8 cellular contexts compared by ENCODE assay signal in genomic region chr19:55353356-55353802, GRCh38. TPM values are rescaled to one million over a fixed set of nuclear protein-coding genes. Genes with fewer than 3 reads are reported as not detected.
DNase-seq lines count a peak whose midpoint lies in the region; ATAC-seq, FAIRE-seq and TF ChIP-seq lines count a peak whose summit lies in the region.

No MANE protein-coding gene starts in this region.

- no peak overlapping the region for H4K5ac ChIP-seq in mesendoderm (ENCODE audit: low read length)

- DNase-seq in heart left ventricle (no peak), Right ventricle myocardium inferior (ENCODE audit: missing footprints) (no peak), K562 (ENCODE audit: extremely low read depth in 1 of 4, low spot score in 3 of 4) (no peak), mesendoderm (no peak), RCC 7860 (ENCODE audit: low spot score) (no peak), NCI-H1092 (lab: John Stamatoyannopoulos, UW) (no peak), HuH-7 (ENCODE audit: low spot score) (no peak)

- H3K4me1 ChIP-seq in heart left ventricle (peaks cover 0 to 19% (median 14%) of the 10 kb centered on the region in 12 donors), K562 (replicated peaks in 1 of 2; ENCODE audit: control insufficient read depth in 2 of 2, insufficient read depth in 2 of 2, low read length in 2 of 2) (peaks cover 4 to 48% of the 10 kb centered on the region in 2 experiments; a peak in 4 of 5 replicates), mesendoderm (ENCODE audit: control insufficient read depth, low read depth, low read length) (peaks cover 8% of the 10 kb centered on the region), urinary bladder (ENCODE audit: insufficient read depth) (no peaks in the 10 kb centered on the region)

- no TSS peak for BruUV-seq in K562 (replicated peaks; lab: Mats Ljungman, UMichigan)

- no peak overlapping the region for H2BK120ac ChIP-seq in mesendoderm (ENCODE audit: low read depth, low read length)

- H3K18ac ChIP-seq in mesendoderm (ENCODE audit: low read length), result no peak overlapping the region

- H2AK5ac ChIP-seq in mesendoderm (ENCODE audit: low read length), result no peak overlapping the region

- no peak for TF ChIP-seq RAD21 in K562 (CRISPR knock-in tag; conservative IDR thresholded peaks at IDR 0.05 in 1 of 2, IDR thresholded peaks at IDR 0.05 in 1 of 2)

- peaks cover 10 to 77% (median 47%) of the 10 kb centered on the region in 9 donors for H3K27me3 ChIP-seq in heart left ventricle
- H3K27me3 ChIP-seq in K562 (ENCODE audit: control insufficient read depth in 2 of 2, insufficient read depth in 2 of 2, low read length in 2 of 2), result peaks cover 9 to 21% of the 10 kb centered on the region in 2 experiments; a peak in 4 of 5 replicates
- peaks cover 16% of the 10 kb centered on the region for H3K27me3 ChIP-seq in mesendoderm (ENCODE audit: insufficient read depth, low read length, poor library complexity)

- CTCF ChIA-PET in K562 (lab: Yijun Ruan, JAX; ENCODE audit: low intra/inter-chr PET ratio), result no interaction called here

- FAIRE-seq in K562 (lab: Jason Lieb, UNC) (peak; percentile 60), RCC 7860 (lab: Jason Lieb, UNC) (no peak)

- peak overlapping the region; percentile 85 for H3K4me2 ChIP-seq in K562 (ENCODE audit: insufficient read depth, low read length)
- peak overlapping the region; percentile 61 for H3K4me2 ChIP-seq in mesendoderm (ENCODE audit: low read length)

- H3K79me1 ChIP-seq in mesendoderm (ENCODE audit: low read length), result no peaks in the 10 kb centered on the region

- H4K8ac ChIP-seq in mesendoderm (ENCODE audit: low read depth, low read length), result no peak overlapping the region

- no peak overlapping the region for H3K4ac ChIP-seq in mesendoderm (ENCODE audit: low read depth, low read length)

- no peak for TF ChIP-seq EP300 in K562 (IDR thresholded peaks at IDR 0.05; ENCODE audit: low read length)

- POLR2A ChIA-PET in K562 (lab: Yijun Ruan, JAX), result interaction anchor here (0.9 to 2.4 kb wide), 5 partner anchors 13 to 137 kb away, joined by 3 to 11 read pairs (median 5); partner anchors contain the start of genes KMT5C and UBE2S

- ATAC-seq in heart left ventricle, result no peak
- ATAC-seq in Right ventricle myocardium inferior, result no peak
- ATAC-seq in K562, result no peak

- H3K4me3 ChIP-seq in heart left ventricle (peak overlapping the region in 11 of 12 donors; percentile 13 to 56 (median 35)), K562 (peak overlapping the region; percentile 64), mesendoderm (ENCODE audit: low read length) (no peak overlapping the region), urinary bladder (ENCODE audit: low read depth, low read length) (peak overlapping the region; percentile 21)

- H3K9me1 ChIP-seq in K562 (ENCODE audit: control insufficient read depth, insufficient read depth, low read length), result peaks cover 5% of the 10 kb centered on the region

- H4K20me1 ChIP-seq in K562 (replicated peaks; ENCODE audit: control insufficient read depth, insufficient read depth, low read length), result peaks cover 6% of the 10 kb centered on the region

- H3K56ac ChIP-seq in mesendoderm (ENCODE audit: low read length), result peak overlapping the region; percentile 69

- intact Hi-C loops in heart left ventricle (cut with DNase I), result no loop called here
- intact Hi-C loops in Right ventricle myocardium inferior (cut with DNase I), result no loop called here
- intact Hi-C loops in K562 (cut with micrococcal nuclease), result no loop called here

- H3K9me3 ChIP-seq in heart left ventricle (no peaks in the 10 kb centered on the region), K562 (replicated peaks; ENCODE audit: control insufficient read depth, insufficient read depth, low read depth, low read length) (no peaks in the 10 kb centered on the region)

- no peak for TF ChIP-seq CTCF in heart left ventricle (IDR thresholded peaks at IDR 0.05)
- TF ChIP-seq CTCF in K562 (IDR thresholded peaks at IDR 0.05 in 2 of 3, conservative IDR thresholded peaks at IDR 0.05 in 1 of 3; ENCODE audit: insufficient read depth in 2 of 3, low read depth in 1 of 3, low read length in 3 of 3), result no peak

- 4 to 5% (median 4%) methylated on average over 15 to 24 of the region's 24 CpGs for WGBS in heart left ventricle, 4 donors
- WGBS in K562 (ENCODE audit: insufficient coverage, low coverage, missing lambda C conversion rate), result 5% methylated on average over 24 of the region's 24 CpGs
- WGBS in mesendoderm (ENCODE audit: extremely low coverage, insufficient coverage, low lambda C conversion rate), result no CpG with 5 or more reads among the region's 24 CpGs
- 3% methylated on average over 24 of the region's 24 CpGs for WGBS in urinary bladder

- in situ Hi-C loops in K562 (cut with MboI), result no loop called here

- H3K36me3 ChIP-seq in heart left ventricle, result no peaks in the 10 kb centered on the region
- peaks cover 6% of the 10 kb centered on the region; the same call in 1 of the 3 replicates for H3K36me3 ChIP-seq in K562 (ENCODE audit: control insufficient read depth, insufficient read depth, low read length)
- H3K36me3 ChIP-seq in mesendoderm (ENCODE audit: control insufficient read depth, insufficient read depth, low read length), result no peaks in the 10 kb centered on the region
- no peaks in the 10 kb centered on the region for H3K36me3 ChIP-seq in urinary bladder (ENCODE audit: insufficient read depth)

- H3K27ac ChIP-seq in heart left ventricle (no peak overlapping the region), K562 (ENCODE audit: extremely low read depth, low read depth, low read length) (peak overlapping the region; percentile 49; the same call in 2 of the 3 replicates), mesendoderm (ENCODE audit: low read depth, low read length) (no peak overlapping the region), urinary bladder (ENCODE audit: low read depth) (no peak overlapping the region)

- H2AFZ ChIP-seq in K562 (ENCODE audit: low read depth, low read length), result peak overlapping the region; percentile 88

- no peak for TF ChIP-seq POLR2A in heart left ventricle (IDR thresholded peaks at IDR 0.05)
- no peak for TF ChIP-seq POLR2A in K562 (conservative IDR thresholded peaks at IDR 0.05)

- no peak overlapping the region for H3K23ac ChIP-seq in mesendoderm (ENCODE audit: low read length)

- no peaks in the 10 kb centered on the region for H3K79me2 ChIP-seq in K562 (ENCODE audit: control insufficient read depth, insufficient read depth, low read length)
- no peaks in the 10 kb centered on the region for H3K79me2 ChIP-seq in mesendoderm (ENCODE audit: control insufficient read depth, insufficient read depth, low read length)

- no peak overlapping the region for H2BK15ac ChIP-seq in mesendoderm (replicated peaks; ENCODE audit: low read depth)

- H3K9ac ChIP-seq in K562 (ENCODE audit: insufficient read depth in 1 of 2, low read depth in 2 of 2, low read length in 2 of 2), result peak overlapping the region; percentile 50 to 92
- peak overlapping the region; percentile 59 for H3K9ac ChIP-seq in mesendoderm (ENCODE audit: low read length)

- H2BK5ac ChIP-seq in mesendoderm (ENCODE audit: low read length), result no peak overlapping the region

RNA-seq across cellular contexts. Expression of gene COX6B2, which starts 1.1 kb away (rescaled TPM):
- total RNA-seq in heart left ventricle, result under 1 TPM in 1 of 9 donors, not detected in 8; 0.16 TPM
- not detected for polyA plus RNA-seq in heart left ventricle
- total RNA-seq in Right ventricle myocardium inferior, result not detected
- total RNA-seq in K562 (2011; cell fraction: chromatin; rRNA removed; ENCODE audit: low replicate concordance), result 4.5 and 12.9 TPM in 2 replicates
- 6.8 and 7.2 TPM in 2 replicates for total RNA-seq in K562 (2011; cell fraction: nucleolus; rRNA removed)
- total RNA-seq in K562 (2011; cell fraction: nucleoplasm; rRNA removed), result 7.8 and 8.9 TPM in 2 replicates
- 0.59 and 1.3 TPM in 2 replicates for total RNA-seq in K562 (2014; rRNA removed)
- 0.40 and 0.61 TPM in 2 replicates for total RNA-seq in K562 (2014; rRNA removed; fragmentation: Illumina TruSeq; extraction: Trizol)
- total RNA-seq in K562 (2015; rRNA removed; fragmentation: Illumina TruSeq; extraction: Trizol), result 0.23 and 0.83 TPM in 2 replicates
- total RNA-seq in K562 (2021), result 2.5 and 2.6 TPM in 2 replicates
- polyA plus RNA-seq in K562 (2011; rRNA removed), result 1.8 and 1.9 TPM in 2 replicates
- polyA plus RNA-seq in K562 (2011; cell fraction: cytosol; rRNA removed), result 1.0 and 2.3 TPM in 2 replicates
- 13.4 and 60.3 TPM in 2 replicates for polyA plus RNA-seq in K562 (2011; cell fraction: nucleus; rRNA removed)
- 0.97 and 1.7 TPM in 2 replicates for polyA plus RNA-seq in K562 (2012)
- polyA plus RNA-seq in K562 (2014; fragmentation: Illumina TruSeq; extraction: Trizol), result 1.2 and 2.1 TPM in 2 replicates
- under 1 TPM; 0.56 to 0.71 TPM for polyA plus RNA-seq in K562 (2014; fragmentation: Nextera tagmentation; extraction: Ambion mirVana)
- polyA plus RNA-seq in K562 (2014; rRNA removed), result 1.4 and 1.5 TPM in 2 replicates
- 0.51 and 0.60 TPM in 2 replicates for polyA minus RNA-seq in K562 (2011; rRNA and poly(A)+ RNA removed)
- polyA minus RNA-seq in K562 (2011; cell fraction: cytosol; rRNA and poly(A)+ RNA removed), result 0.38 TPM in 1 of 2 replicates, not detected in the other
- 1.8 and 2.6 TPM in 2 replicates for polyA minus RNA-seq in K562 (2011; cell fraction: nucleus; rRNA and poly(A)+ RNA removed)
- 0.10 TPM for polyA plus RNA-seq in mesendoderm (2013, experiment 1 of 2)
- 0.10 TPM for polyA plus RNA-seq in mesendoderm (2013, experiment 2 of 2)
- total RNA-seq in urinary bladder, result not detected
- polyA plus RNA-seq in urinary bladder, result 0.39 TPM

RNA-seq across cellular contexts. Expression of gene GARIN5B, which starts 9.7 kb away (rescaled TPM):
- not detected for total RNA-seq in heart left ventricle
- polyA plus RNA-seq in heart left ventricle, result not detected
- total RNA-seq in Right ventricle myocardium inferior, result not detected
- not detected in 2 replicates for total RNA-seq in K562 (2011; cell fraction: chromatin; rRNA removed; ENCODE audit: low replicate concordance)
- total RNA-seq in K562 (2011; cell fraction: nucleolus; rRNA removed), result not detected in 2 replicates
- total RNA-seq in K562 (2011; cell fraction: nucleoplasm; rRNA removed), result not detected in 2 replicates
- not detected in 2 replicates for total RNA-seq in K562 (2014; rRNA removed)
- total RNA-seq in K562 (2014; rRNA removed; fragmentation: Illumina TruSeq; extraction: Trizol), result not detected in 2 replicates
- not detected in 2 replicates for total RNA-seq in K562 (2015; rRNA removed; fragmentation: Illumina TruSeq; extraction: Trizol)
- total RNA-seq in K562 (2021), result not detected in 2 replicates
- polyA plus RNA-seq in K562 (2011; rRNA removed), result not detected in 2 replicates
- polyA plus RNA-seq in K562 (2011; cell fraction: cytosol; rRNA removed), result not detected in 2 replicates
- 0.04 TPM in 1 of 2 replicates, not detected in the other for polyA plus RNA-seq in K562 (2011; cell fraction: nucleus; rRNA removed)
- polyA plus RNA-seq in K562 (2012), result not detected in 2 replicates
- polyA plus RNA-seq in K562 (2014; fragmentation: Illumina TruSeq; extraction: Trizol), result not detected in 2 replicates
- polyA plus RNA-seq in K562 (2014; fragmentation: Nextera tagmentation; extraction: Ambion mirVana), result not detected
- polyA plus RNA-seq in K562 (2014; rRNA removed), result not detected in 2 replicates
- not detected in 2 replicates for polyA minus RNA-seq in K562 (2011; rRNA and poly(A)+ RNA removed)
- polyA minus RNA-seq in K562 (2011; cell fraction: cytosol; rRNA and poly(A)+ RNA removed), result not detected in 2 replicates
- not detected in 2 replicates for polyA minus RNA-seq in K562 (2011; cell fraction: nucleus; rRNA and poly(A)+ RNA removed)
- not detected for polyA plus RNA-seq in mesendoderm (2013, experiment 1 of 2)
- polyA plus RNA-seq in mesendoderm (2013, experiment 2 of 2), result 0.01 TPM
- not detected for total RNA-seq in urinary bladder
- polyA plus RNA-seq in urinary bladder, result not detected

RNA-seq across cellular contexts. Expression of gene KMT5C, which starts 13.7 kb away (rescaled TPM):
- total RNA-seq in heart left ventricle, result 10 to 100 TPM in 1 of 9 donors, 1 to 10 TPM in 8; 3.6 to 10.8 (median 7.2) TPM
- 1 to 10 TPM; 3.3 to 6.2 TPM for polyA plus RNA-seq in heart left ventricle
- 6.2 TPM for total RNA-seq in Right ventricle myocardium inferior
- total RNA-seq in K562 (2011; cell fraction: chromatin; rRNA removed; ENCODE audit: low replicate concordance), result 62.4 and 157 TPM in 2 replicates
- 117 and 126 TPM in 2 replicates for total RNA-seq in K562 (2011; cell fraction: nucleolus; rRNA removed)
- 79.2 and 82.9 TPM in 2 replicates for total RNA-seq in K562 (2011; cell fraction: nucleoplasm; rRNA removed)
- 35.6 and 38.2 TPM in 2 replicates for total RNA-seq in K562 (2014; rRNA removed)
- 3.7 and 8.2 TPM in 2 replicates for total RNA-seq in K562 (2014; rRNA removed; fragmentation: Illumina TruSeq; extraction: Trizol)
- 11.0 and 12.5 TPM in 2 replicates for total RNA-seq in K562 (2015; rRNA removed; fragmentation: Illumina TruSeq; extraction: Trizol)
- total RNA-seq in K562 (2021), result 50.7 and 53.5 TPM in 2 replicates
- polyA plus RNA-seq in K562 (2011; rRNA removed), result 22.8 and 36.8 TPM in 2 replicates
- 25.5 and 46.8 TPM in 2 replicates for polyA plus RNA-seq in K562 (2011; cell fraction: cytosol; rRNA removed)
- polyA plus RNA-seq in K562 (2011; cell fraction: nucleus; rRNA removed), result 121 and 175 TPM in 2 replicates
- polyA plus RNA-seq in K562 (2012), result 42.5 and 52.7 TPM in 2 replicates
- polyA plus RNA-seq in K562 (2014; fragmentation: Illumina TruSeq; extraction: Trizol), result 16.6 and 22.7 TPM in 2 replicates
- under 1 TPM; 0.15 to 0.17 TPM for polyA plus RNA-seq in K562 (2014; fragmentation: Nextera tagmentation; extraction: Ambion mirVana)
- 42.7 and 50.2 TPM in 2 replicates for polyA plus RNA-seq in K562 (2014; rRNA removed)
- 7.6 and 10.5 TPM in 2 replicates for polyA minus RNA-seq in K562 (2011; rRNA and poly(A)+ RNA removed)
- polyA minus RNA-seq in K562 (2011; cell fraction: cytosol; rRNA and poly(A)+ RNA removed), result 14.4 and 16.3 TPM in 2 replicates
- polyA minus RNA-seq in K562 (2011; cell fraction: nucleus; rRNA and poly(A)+ RNA removed), result 40.8 and 44.9 TPM in 2 replicates
- 9.3 TPM for polyA plus RNA-seq in mesendoderm (2013, experiment 1 of 2)
- 8.7 TPM for polyA plus RNA-seq in mesendoderm (2013, experiment 2 of 2)
- 9.3 TPM for total RNA-seq in urinary bladder
- 10.2 TPM for polyA plus RNA-seq in urinary bladder

RNA-seq across cellular contexts. Expression of gene IL11, which starts 16.9 kb away (rescaled TPM):
- total RNA-seq in heart left ventricle, result under 1 TPM in 2 of 9 donors, not detected in 7; 0.11 to 0.43 TPM
- under 1 TPM in 1 of 2 donors, not detected in 1; 0.25 TPM for polyA plus RNA-seq in heart left ventricle
- total RNA-seq in Right ventricle myocardium inferior, result not detected
- 0.28 and 0.97 TPM in 2 replicates for total RNA-seq in K562 (2011; cell fraction: chromatin; rRNA removed; ENCODE audit: low replicate concordance)
- total RNA-seq in K562 (2011; cell fraction: nucleolus; rRNA removed), result 1.0 TPM in 1 of 2 replicates, not detected in the other
- 0.53 and 0.81 TPM in 2 replicates for total RNA-seq in K562 (2011; cell fraction: nucleoplasm; rRNA removed)
- total RNA-seq in K562 (2014; rRNA removed), result not detected in 2 replicates
- total RNA-seq in K562 (2014; rRNA removed; fragmentation: Illumina TruSeq; extraction: Trizol), result not detected in 2 replicates
- total RNA-seq in K562 (2015; rRNA removed; fragmentation: Illumina TruSeq; extraction: Trizol), result not detected in 2 replicates
- total RNA-seq in K562 (2021), result not detected in 2 replicates
- 0.19 and 0.42 TPM in 2 replicates for polyA plus RNA-seq in K562 (2011; rRNA removed)
- polyA plus RNA-seq in K562 (2011; cell fraction: cytosol; rRNA removed), result 0.12 and 1.5 TPM in 2 replicates
- polyA plus RNA-seq in K562 (2011; cell fraction: nucleus; rRNA removed), result 1.2 and 3.6 TPM in 2 replicates
- 0.10 and 0.19 TPM in 2 replicates for polyA plus RNA-seq in K562 (2012)
- 0.06 TPM in 1 of 2 replicates, not detected in the other for polyA plus RNA-seq in K562 (2014; fragmentation: Illumina TruSeq; extraction: Trizol)
- polyA plus RNA-seq in K562 (2014; fragmentation: Nextera tagmentation; extraction: Ambion mirVana), result not detected
- 0.04 TPM in 1 of 2 replicates, not detected in the other for polyA plus RNA-seq in K562 (2014; rRNA removed)
- 0.11 TPM in 1 of 2 replicates, not detected in the other for polyA minus RNA-seq in K562 (2011; rRNA and poly(A)+ RNA removed)
- polyA minus RNA-seq in K562 (2011; cell fraction: cytosol; rRNA and poly(A)+ RNA removed), result 0.86 TPM in 1 of 2 replicates, not detected in the other
- 0.40 TPM in 1 of 2 replicates, not detected in the other for polyA minus RNA-seq in K562 (2011; cell fraction: nucleus; rRNA and poly(A)+ RNA removed)
- polyA plus RNA-seq in mesendoderm (2013, experiment 1 of 2), result 0.84 TPM
- polyA plus RNA-seq in mesendoderm (2013, experiment 2 of 2), result 0.41 TPM
- 0.42 TPM for total RNA-seq in urinary bladder
- polyA plus RNA-seq in urinary bladder, result 0.53 TPM

RNA-seq across cellular contexts. Expression of gene TMEM190, which starts 23.2 kb away (rescaled TPM):
- total RNA-seq in heart left ventricle (not detected), Right ventricle myocardium inferior (not detected), K562 (2014; rRNA removed) (not detected in 2 replicates), K562 (2014; rRNA removed; fragmentation: Illumina TruSeq; extraction: Trizol) (not detected in 2 replicates), K562 (2015; rRNA removed; fragmentation: Illumina TruSeq; extraction: Trizol) (not detected in 2 replicates), K562 (2021) (not detected in 2 replicates), urinary bladder (not detected)
- polyA plus RNA-seq in heart left ventricle (not detected), K562 (2011; rRNA removed) (not detected in 2 replicates), K562 (2014; fragmentation: Illumina TruSeq; extraction: Trizol) (not detected in 2 replicates), K562 (2014; fragmentation: Nextera tagmentation; extraction: Ambion mirVana) (not detected), K562 (2014; rRNA removed) (not detected in 2 replicates), urinary bladder (not detected)
- total RNA-seq in K562 (2011; cell fraction: chromatin; rRNA removed; ENCODE audit: low replicate concordance), result not detected in 2 replicates
- not detected in 2 replicates for total RNA-seq in K562 (2011; cell fraction: nucleolus; rRNA removed)
- total RNA-seq in K562 (2011; cell fraction: nucleoplasm; rRNA removed), result not detected in 2 replicates
- not detected in 2 replicates for polyA plus RNA-seq in K562 (2011; cell fraction: cytosol; rRNA removed)
- 0.37 TPM in 1 of 2 replicates, not detected in the other for polyA plus RNA-seq in K562 (2011; cell fraction: nucleus; rRNA removed)
- polyA plus RNA-seq in K562 (2012), result not detected in 2 replicates
- polyA minus RNA-seq in K562 (2011; rRNA and poly(A)+ RNA removed), result not detected in 2 replicates
- not detected in 2 replicates for polyA minus RNA-seq in K562 (2011; cell fraction: cytosol; rRNA and poly(A)+ RNA removed)
- not detected in 2 replicates for polyA minus RNA-seq in K562 (2011; cell fraction: nucleus; rRNA and poly(A)+ RNA removed)
- polyA plus RNA-seq in mesendoderm (2013, experiment 1 of 2), result not detected
- polyA plus RNA-seq in mesendoderm (2013, experiment 2 of 2), result 0.08 TPM
